In the genomic region with DNA sequence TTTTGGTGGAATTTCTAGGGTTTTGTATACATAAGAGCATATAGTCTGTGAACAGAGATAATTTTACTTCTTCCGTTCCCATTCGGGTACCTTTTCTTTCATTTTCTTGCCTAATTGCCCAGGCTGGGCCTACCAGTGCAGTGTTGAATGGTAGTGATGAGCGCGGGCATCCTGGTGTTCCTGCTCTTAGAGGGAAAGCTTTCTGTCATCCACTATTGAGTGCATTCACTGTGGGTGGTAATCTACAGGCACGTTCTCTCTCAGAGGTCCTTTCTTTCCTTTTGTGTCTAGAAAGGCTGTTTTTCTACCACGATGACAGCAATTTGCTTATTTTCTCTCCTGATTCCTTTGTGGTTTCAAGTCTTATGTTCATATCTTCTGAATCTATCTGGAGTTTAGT, we compare ENCODE assay signal across 30 cellular contexts.
"Had no signal": no experiment of that assay in that cellular context is flagged by ENCODE, and none has a peak within 500 bp of the region (broad histone marks: within the 10 kb centered on the region; RNA-seq: fewer than 3 reads in every experiment).

No MANE protein-coding gene starts in this region.

- H3K9me3 ChIP-seq: ascending aorta, colonic mucosa, gastrocnemius medialis had no signal

- H3K27me3 Mint-ChIP-seq: activated CD4-positive, alpha-beta memory T cell treated with anti-CD3 and anti-CD28 coated beads for 36 hours; activated CD4-positive, alpha-beta T cell treated with anti-CD3 and anti-CD28 coated beads for 36 hours; activated CD8-positive, alpha-beta memory T cell treated with anti-CD3 and anti-CD28 coated beads, Interleukin-2, amount 10 ng/mL, durations not matched to agents 7 days and 5 days; activated naive CD4-positive, alpha-beta T cell treated with anti-CD3 and anti-CD28 coated beads, Interleukin-2, amount 10 ng/mL, durations not matched to agents 7 days and 5 days; activated naive CD8-positive, alpha-beta T cell treated with anti-CD3 and anti-CD28 coated beads, Interleukin-2, amount 10 ng/mL, durations not matched to agents 7 days and 5 days had no signal

- H3K36me3 ChIP-seq: ascending aorta, breast epithelium, cardiac muscle cell, colonic mucosa, gastrocnemius medialis had no signal

- H3K27ac ChIP-seq: ascending aorta, breast epithelium, cardiac muscle cell, colonic mucosa, foreskin keratinocyte, gastrocnemius medialis had no signal

- H3K27ac Mint-ChIP-seq: activated CD4-positive, alpha-beta memory T cell treated with anti-CD3 and anti-CD28 coated beads for 36 hours; activated CD4-positive, alpha-beta T cell treated with anti-CD3 and anti-CD28 coated beads for 36 hours; activated CD4-positive, alpha-beta T cell treated with anti-CD3 and anti-CD28 coated beads, Interleukin-2, amount 10 ng/mL, durations not matched to agents 24 days and 14 days; activated CD8-positive, alpha-beta memory T cell treated with anti-CD3 and anti-CD28 coated beads, Interleukin-2, amount 10 ng/mL, durations not matched to agents 7 days and 5 days; activated CD8-positive, alpha-beta T cell treated with anti-CD3 and anti-CD28 coated beads, Interleukin-2, amount 10 ng/mL, durations not matched to agents 7 days and 5 days; activated naive CD4-positive, alpha-beta T cell treated with anti-CD3 and anti-CD28 coated beads, Interleukin-2, amount 10 ng/mL, durations not matched to agents 7 days and 5 days; activated naive CD4-positive, alpha-beta T cell treated with anti-CD3 and anti-CD28 coated beads, Interleukin-2, amount 50 U/mL, for 72 hours; activated naive CD8-positive, alpha-beta T cell treated with anti-CD3 and anti-CD28 coated beads, Interleukin-2, amount 10 ng/mL, durations not matched to agents 7 days and 5 days; activated T-helper 1 cell treated with anti-CD3 and anti-CD28 coated beads, Interleukin-12 subunit alpha, Interleukin-12 subunit beta, Interleukin-2, Interleukin-4 antibody, amounts not matched to agents 30 ng/mL and 10 ng/mL and 1 ng/mL, durations not matched to agents 14 hours and 24 hours and 36 hours; activated T-helper 2 cell treated with anti-CD3 and anti-CD28 coated beads, Interferon-gamma antibody, Interleukin-2, Interleukin-4, amounts not matched to agents 10 μg/mL and 5 μg/mL and 100 μg/mL, durations not matched to agents 14 hours and 24 hours and 36 hours; endodermal cell had no signal

- H3K4me1 ChIP-seq: breast epithelium, colonic mucosa, foreskin keratinocyte had no signal

- H3K4me3 Mint-ChIP-seq: activated CD4-positive, alpha-beta memory T cell treated with anti-CD3 and anti-CD28 coated beads for 36 hours; activated CD4-positive, alpha-beta T cell treated with anti-CD3 and anti-CD28 coated beads for 36 hours; activated CD4-positive, alpha-beta T cell treated with anti-CD3 and anti-CD28 coated beads, Interleukin-2, amount 10 ng/mL, durations not matched to agents 24 days and 14 days; activated CD8-positive, alpha-beta memory T cell treated with anti-CD3 and anti-CD28 coated beads, Interleukin-2, amount 10 ng/mL, durations not matched to agents 7 days and 5 days; activated CD8-positive, alpha-beta T cell treated with anti-CD3 and anti-CD28 coated beads, Interleukin-2, amount 10 ng/mL, durations not matched to agents 7 days and 5 days; activated naive CD4-positive, alpha-beta T cell treated with anti-CD3 and anti-CD28 coated beads, Interleukin-2, amount 10 ng/mL, durations not matched to agents 7 days and 5 days; activated naive CD8-positive, alpha-beta T cell treated with anti-CD3 and anti-CD28 coated beads, Interleukin-2, amount 10 ng/mL, durations not matched to agents 7 days and 5 days; activated T-helper 1 cell treated with anti-CD3 and anti-CD28 coated beads, Interleukin-12 subunit alpha, Interleukin-12 subunit beta, Interleukin-2, Interleukin-4 antibody, amounts not matched to agents 30 ng/mL and 10 ng/mL and 1 ng/mL, durations not matched to agents 14 hours and 24 hours and 36 hours; brain; endodermal cell had no signal

- DNase-seq: activated CD4-positive, alpha-beta memory T cell treated with anti-CD3 and anti-CD28 coated beads for 36 hours; activated CD4-positive, alpha-beta T cell treated with anti-CD3 and anti-CD28 coated beads for 36 hours; activated CD4-positive, alpha-beta T cell treated with anti-CD3 and anti-CD28 coated beads, Interleukin-2, amount 10 ng/mL, durations not matched to agents 24 days and 14 days; activated CD4-positive, CD25-positive, alpha-beta regulatory T cell; activated CD4-positive, CD25-positive, alpha-beta regulatory T cell treated with anti-CD3 and anti-CD28 coated beads, Interleukin-2, amount 50 U/mL, for 72 hours; activated CD8-positive, alpha-beta memory T cell treated with anti-CD3 and anti-CD28 coated beads, Interleukin-2, amount 10 ng/mL, durations not matched to agents 7 days and 5 days; activated CD8-positive, alpha-beta memory T cell treated with anti-CD3 and anti-CD28 coated beads, Interleukin-2, amount 50 U/mL, for 4 hours; activated CD8-positive, alpha-beta T cell treated with anti-CD3 and anti-CD28 coated beads, Interleukin-2, amount 10 ng/mL, durations not matched to agents 7 days and 5 days; activated gamma-delta T cell; activated naive CD4-positive, alpha-beta T cell; activated naive CD4-positive, alpha-beta T cell treated with anti-CD3 and anti-CD28 coated beads, Interleukin-2, amount 10 ng/mL, durations not matched to agents 7 days and 5 days; activated naive CD8-positive, alpha-beta T cell treated with anti-CD3 and anti-CD28 coated beads, Interleukin-2, amount 10 ng/mL, durations not matched to agents 7 days and 5 days; activated T-cell treated with anti-CD3 and anti-CD28 coated beads, Interleukin-2, amount 50 U/mL, for 1 hour; activated T-cell treated with anti-CD3 and anti-CD28 coated beads, Interleukin-2, amount 50 U/mL, for 48 hours; central memory CD4-positive, alpha-beta T cell; cerebellar nuclear complex; colonic mucosa; effector memory CD4-positive, alpha-beta T cell; endodermal cell; foreskin keratinocyte; gastrocnemius medialis; T-helper 2 cell had no signal

- ATAC-seq: activated CD4-positive, alpha-beta T cell treated with anti-CD3 and anti-CD28 coated beads for 36 hours; activated CD8-positive, alpha-beta memory T cell treated with anti-CD3 and anti-CD28 coated beads, Interleukin-2, amount 10 ng/mL, durations not matched to agents 7 days and 5 days; activated CD8-positive, alpha-beta T cell treated with anti-CD3 and anti-CD28 coated beads, Interleukin-2, amount 10 ng/mL, durations not matched to agents 7 days and 5 days; activated naive CD4-positive, alpha-beta T cell treated with anti-CD3 and anti-CD28 coated beads, Interleukin-2, amount 50 U/mL, for 72 hours; esophagus mucosa; foreskin keratinocyte; gastrocnemius medialis had no signal

- H3K27me3 ChIP-seq: ascending aorta, breast epithelium, cardiac muscle cell, colonic mucosa, foreskin keratinocyte, gastrocnemius medialis had no signal

- H3K4me1 Mint-ChIP-seq: activated CD8-positive, alpha-beta memory T cell treated with anti-CD3 and anti-CD28 coated beads, Interleukin-2, amount 10 ng/mL, durations not matched to agents 7 days and 5 days; activated naive CD4-positive, alpha-beta T cell treated with anti-CD3 and anti-CD28 coated beads, Interleukin-2, amount 10 ng/mL, durations not matched to agents 7 days and 5 days; activated naive CD8-positive, alpha-beta T cell treated with anti-CD3 and anti-CD28 coated beads, Interleukin-2, amount 10 ng/mL, durations not matched to agents 7 days and 5 days; endodermal cell had no signal

- H3K4me3 ChIP-seq: ascending aorta, breast epithelium, cardiac muscle cell, colonic mucosa, gastrocnemius medialis had no signal
